8 cellular contexts compared by ENCODE assay signal in genomic region chr14:20477211-20477876, GRCh38. TPM values are rescaled to one million over a fixed set of nuclear protein-coding genes. Genes with fewer than 3 reads are reported as not detected.
DNase-seq lines count a peak whose midpoint lies in the region; ATAC-seq lines count a peak whose summit lies in the region.

No MANE protein-coding gene starts in this region.

- DNase-seq in CD1c-positive myeloid dendritic cell (ENCODE audit: extremely low spot score) (peak; percentile 47), MV-4-11 (lab: John Stamatoyannopoulos, UW) (peak; percentile 59), kidney tubule cell (ENCODE audit: low spot score) (peak; percentile 28), SKM-1 (lab: John Stamatoyannopoulos, UW; ENCODE audit: unreplicated experiment) (no peak), 8988T (no peak)
- DNase-seq in activated naive CD8-positive, alpha-beta T cell treated with anti-CD3 and anti-CD28 coated beads for 36 hours = no peak

- no peaks in the 10 kb centered on the region for H3K9me3 Mint-ChIP-seq in activated naive CD8-positive, alpha-beta T cell treated with anti-CD3 and anti-CD28 coated beads for 36 hours

- H3K4me1 Mint-ChIP-seq in activated naive CD8-positive, alpha-beta T cell treated with anti-CD3 and anti-CD28 coated beads for 36 hours = peaks cover 50% of the 10 kb centered on the region

- H3K4me3 Mint-ChIP-seq in activated naive CD8-positive, alpha-beta T cell treated with anti-CD3 and anti-CD28 coated beads for 36 hours = peak overlapping the region; percentile 47

- peaks cover 59% of the 10 kb centered on the region for H3K36me3 Mint-ChIP-seq in activated naive CD8-positive, alpha-beta T cell treated with anti-CD3 and anti-CD28 coated beads for 36 hours

- H3K27ac Mint-ChIP-seq in activated naive CD8-positive, alpha-beta T cell treated with anti-CD3 and anti-CD28 coated beads for 36 hours = peak overlapping the region; percentile 89

- no peaks in the 10 kb centered on the region for H3K27me3 Mint-ChIP-seq in activated naive CD8-positive, alpha-beta T cell treated with anti-CD3 and anti-CD28 coated beads for 36 hours

- no peak for ATAC-seq in HG03097 (IDR thresholded peaks at IDR 0.05; ENCODE audit: low FRiP score, unreplicated experiment)
- ATAC-seq in HG03135 (IDR thresholded peaks at IDR 0.05; ENCODE audit: unreplicated experiment) = no peak

RNA-seq across cellular contexts. Expression of gene PNP, which starts 8.1 kb away (rescaled TPM):
- total RNA-seq in activated naive CD8-positive, alpha-beta T cell treated with anti-CD3 and anti-CD28 coated beads for 36 hours = 100 to 1,000 TPM; 227 to 230 TPM

RNA-seq across cellular contexts. Expression of gene PIP4P1, which starts 16.1 kb away (rescaled TPM):
- total RNA-seq in activated naive CD8-positive, alpha-beta T cell treated with anti-CD3 and anti-CD28 coated beads for 36 hours = 10 to 100 TPM; 27.6 to 28.7 TPM

RNA-seq across cellular contexts. Expression of gene APEX1, which starts 22.3 kb away (rescaled TPM):
- 100 to 1,000 TPM; 253 to 277 TPM for total RNA-seq in activated naive CD8-positive, alpha-beta T cell treated with anti-CD3 and anti-CD28 coated beads for 36 hours

RNA-seq across cellular contexts. Expression of gene OSGEP, which starts 22.7 kb away (rescaled TPM):
- total RNA-seq in activated naive CD8-positive, alpha-beta T cell treated with anti-CD3 and anti-CD28 coated beads for 36 hours = 10 to 100 TPM; 59.0 to 59.2 TPM

RNA-seq across cellular contexts. Expression of gene RNASE10, which starts 28.0 kb away (rescaled TPM):
- total RNA-seq in activated naive CD8-positive, alpha-beta T cell treated with anti-CD3 and anti-CD28 coated beads for 36 hours = under 1 TPM; 0.24 to 0.25 TPM

Comparison
In these comparisons a context has a peak if more than half of its experiments do, and no peak if none do; other contexts are left out.
1. DNase-seq: peak in CD1c-positive myeloid dendritic cell (single experiment), MV-4-11 (single experiment) and kidney tubule cell (single experiment); none in activated naive CD8-positive, alpha-beta T cell treated with anti-CD3 and anti-CD28 coated beads for 36 hours (single experiment), SKM-1 (single experiment) and 8988T (single experiment).